ENCODE assay signal across 8 cellular contexts in the genomic region with DNA sequence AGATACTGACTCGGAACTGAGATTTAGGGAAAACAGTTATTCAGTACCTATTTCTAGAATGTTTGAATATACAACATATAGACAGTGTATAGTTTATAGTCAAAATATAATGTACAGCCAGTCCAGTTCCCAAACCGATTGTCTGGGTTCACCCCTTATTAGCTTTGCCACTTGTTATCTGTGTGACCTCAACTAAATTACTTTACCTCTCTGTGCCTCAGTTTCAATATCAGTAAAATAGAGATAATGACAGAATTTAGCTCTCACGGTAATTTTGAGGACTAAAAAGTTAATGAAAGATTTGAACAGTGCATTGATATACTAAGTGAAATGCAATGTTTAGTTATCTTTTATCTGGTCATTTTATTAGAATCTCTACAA. TPM values are rescaled to one million over a fixed set of nuclear protein-coding genes. Genes with fewer than 3 reads are reported as not detected.
DNase-seq lines count a peak whose midpoint lies in the region; ATAC-seq, FAIRE-seq and TF ChIP-seq lines count a peak whose summit lies in the region.

No MANE protein-coding gene starts in this region.

- no peak for FAIRE-seq in small intestine (lab: Jason Lieb, UNC)

- H3K27me3 ChIP-seq in H7 (ENCODE audit: control insufficient read depth, insufficient read depth, low read length) (no peaks in the 10 kb centered on the region), foreskin keratinocyte (no peaks in the 10 kb centered on the region), small intestine (ENCODE audit: control insufficient read depth in 2 of 2, insufficient read depth in 2 of 2, low read length in 2 of 2) (no peaks in the 10 kb centered on the region)

- POLR2A ChIA-PET in WTC11 (lab: Charles Lee), result no interaction called here

- peaks cover 21% of the 10 kb centered on the region for H3K4me1 Mint-ChIP-seq in WTC11

- H3K9me3 Mint-ChIP-seq in WTC11, result 0 out of 2 replicates have a peak, but pooled peaks cover 3% of the 10 kb centered on the region

- no peaks in the 10 kb centered on the region for H3K9me3 ChIP-seq in small intestine (ENCODE audit: control insufficient read depth, low read depth)

- H3K4me3 Mint-ChIP-seq in WTC11, result peak overlapping the region; percentile 100

- peak overlapping the region; percentile 20 for H3K27ac Mint-ChIP-seq in WTC11

- no peaks in the 10 kb centered on the region for H3K36me3 Mint-ChIP-seq in WTC11

- H3K4me1 ChIP-seq in foreskin keratinocyte (peaks cover 5% of the 10 kb centered on the region), small intestine (ENCODE audit: control insufficient read depth in 2 of 2, insufficient read depth in 1 of 2, low read depth in 1 of 2, low read length in 1 of 2) (peaks cover 0 to 2% of the 10 kb centered on the region in 2 donors)

- no peak for DNase-seq in H7
- DNase-seq in WTC11 (ENCODE audit: low spot score), result no peak
- DNase-seq in foreskin keratinocyte, result no peak
- no peak for DNase-seq in small intestine
- no peak for DNase-seq in NCI-H82 treated with DMSO at 0.1 percent for 48 hours (lab: John Stamatoyannopoulos, UW; ENCODE audit: unreplicated experiment)
- no peak for DNase-seq in NCI-H2107 treated with DMSO at 0.1 percent for 48 hours (lab: John Stamatoyannopoulos, UW; ENCODE audit: unreplicated experiment)
- no peak for DNase-seq in kidney glomerular epithelial cell (lab: John Stamatoyannopoulos, UW)

- H3K27ac ChIP-seq in foreskin keratinocyte (peak overlapping the region; percentile 98), small intestine (ENCODE audit: low read depth in 1 of 2, low read length in 1 of 2) (peak overlapping the region; percentile 69 to 90)

- TF ChIP-seq CTCF in WTC11 (IDR thresholded peaks at IDR 0.05) (no peak), foreskin keratinocyte (conservative IDR thresholded peaks at IDR 0.05) (no peak)

- 18 to 49% (median 30%) methylated on average over 3 of the region's 3 CpGs for WGBS in small intestine, 3 donors

- peak overlapping the region; percentile 38 for H3K4me3 ChIP-seq in H7 (ENCODE audit: insufficient read depth, low read depth, low read length)
- H3K4me3 ChIP-seq in small intestine (ENCODE audit: low read depth in 1 of 2, low read length in 2 of 2), result no peak overlapping the region

- H3K27me3 Mint-ChIP-seq in WTC11 (ENCODE audit: low read depth), result no peaks in the 10 kb centered on the region

- ATAC-seq in WTC11, result no peak
- no peak for ATAC-seq in foreskin keratinocyte
- no peak for ATAC-seq in HG03378 (IDR thresholded peaks at IDR 0.05; ENCODE audit: unreplicated experiment)

- CTCF ChIA-PET in WTC11 (lab: Charles Lee), result interaction anchor here (1.0 kb wide), 1 partner anchor 10 kb away, joined by 3 read pairs; no protein-coding TSS in a partner anchor

- no peaks in the 10 kb centered on the region for H3K36me3 ChIP-seq in H7 (replicated peaks; ENCODE audit: control insufficient read depth, insufficient read depth, low read length)
- peaks cover 0 to 2% of the 10 kb centered on the region in 2 donors for H3K36me3 ChIP-seq in small intestine (ENCODE audit: control insufficient read depth in 2 of 2, insufficient read depth in 2 of 2, low read length in 2 of 2)

TF ChIP-seq in WTC11, 78 proteins besides CTCF, POLR2A, EP300 and RAD21 (continues in another document):
- TF ChIP-seq NFATC4 (CRISPR knock-in tag; IDR thresholded peaks at IDR 0.05) (no peak), FOXK1 (CRISPR knock-in tag; IDR thresholded peaks at IDR 0.05) (no peak), PRDM15 (CRISPR knock-in tag; IDR thresholded peaks at IDR 0.05) (no peak), E2F4 (CRISPR knock-in tag; IDR thresholded peaks at IDR 0.05; ENCODE audit: borderline replicate concordance, low read depth) (no peak), ZNF532 (CRISPR knock-in tag; IDR thresholded peaks at IDR 0.05; ENCODE audit: borderline replicate concordance) (no peak), MLX (CRISPR knock-in tag; IDR thresholded peaks at IDR 0.05) (no peak)
- TF ChIP-seq, protein P1, sequence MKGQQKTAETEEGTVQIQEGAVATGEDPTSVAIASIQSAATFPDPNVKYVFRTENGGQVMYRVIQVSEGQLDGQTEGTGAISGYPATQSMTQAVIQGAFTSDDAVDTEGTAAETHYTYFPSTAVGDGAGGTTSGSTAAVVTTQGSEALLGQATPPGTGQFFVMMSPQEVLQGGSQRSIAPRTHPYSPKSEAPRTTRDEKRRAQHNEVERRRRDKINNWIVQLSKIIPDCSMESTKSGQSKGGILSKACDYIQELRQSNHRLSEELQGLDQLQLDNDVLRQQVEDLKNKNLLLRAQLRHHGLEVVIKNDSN (CRISPR knock-in tag; IDR thresholded peaks at IDR 0.05), result no peak

RNA-seq across cellular contexts. Expression of gene RIOK3, which starts 0.8 kb away (rescaled TPM):
- 23.1 and 44.6 TPM in 2 replicates for total RNA-seq in H7 (2014; rRNA removed; shearing (Covaris generic))
- total RNA-seq in WTC11 (2021) (19.4 to 23.6 TPM (median 23.1 TPM) in 3 replicates), foreskin keratinocyte (48.7 and 54.3 TPM in 2 replicates)
- polyA plus RNA-seq in foreskin keratinocyte (17.5 and 17.8 TPM in 2 replicates), small intestine (100 to 1,000 TPM in 2 of 3 donors, 10 to 100 TPM in 1; 41.0 to 215 (median 193) TPM)

RNA-seq across cellular contexts. Expression of gene RMC1, which starts 51.0 kb away (rescaled TPM):
- 13.0 and 15.1 TPM in 2 replicates for total RNA-seq in H7 (2014; rRNA removed; shearing (Covaris generic))
- total RNA-seq in WTC11 (2021), result 15.6 to 17.1 TPM (median 17.0 TPM) in 3 replicates
- 21.9 and 27.8 TPM in 2 replicates for total RNA-seq in foreskin keratinocyte
- 17.9 and 22.5 TPM in 2 replicates for polyA plus RNA-seq in foreskin keratinocyte
- polyA plus RNA-seq in small intestine, result 10 to 100 TPM; 24.6 to 96.4 (median 63.5) TPM
